In the genomic region with DNA sequence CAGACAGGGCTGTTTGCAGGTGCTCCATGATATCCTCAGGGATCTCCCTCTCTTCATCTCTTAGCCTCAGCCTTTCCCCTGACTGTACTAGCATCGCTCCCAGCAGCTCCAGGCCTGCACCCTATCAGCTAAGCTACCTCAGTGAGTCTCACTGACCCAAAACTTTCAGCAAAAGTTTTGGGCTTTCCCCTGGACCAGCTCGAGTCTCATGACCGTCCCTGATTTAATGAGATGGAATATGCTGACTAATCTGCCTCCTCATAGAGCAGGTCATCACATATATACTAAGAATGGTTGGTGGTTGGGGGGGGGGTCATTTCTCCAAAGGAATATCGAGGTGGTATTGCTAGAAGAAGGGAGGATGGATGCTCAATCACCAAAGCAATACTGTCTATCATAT, we compare ENCODE assay signal across 18 cellular contexts.
DNase-seq lines count a peak whose midpoint lies in the region; ATAC-seq and TF ChIP-seq lines count a peak whose summit lies in the region.
"Had no signal": no experiment of that assay in that cellular context is flagged by ENCODE, and none has a peak within 500 bp of the region (broad histone marks: within the 10 kb centered on the region; RNA-seq: fewer than 3 reads in every experiment).

No MANE protein-coding gene starts in this region.

- no peaks in the 10 kb centered on the region for H3K36me3 Mint-ChIP-seq in dendritic cell treated with granulocyte-macrophage colony-stimulating factor and Interleukin-4, amounts not matched to agents 40 ng/mL and 50 ng/mL, for 4 days (ENCODE audit: low read depth)
- peaks cover 0 to 4% (median 0%) of the 10 kb centered on the region in 3 donors for H3K36me3 Mint-ChIP-seq in naive thymus-derived CD8-positive, alpha-beta T cell

- ATAC-seq in GM18505 (IDR thresholded peaks at IDR 0.05; ENCODE audit: unreplicated experiment) (peak; percentile 38), HG02938 (IDR thresholded peaks at IDR 0.05; ENCODE audit: unreplicated experiment) (peak; percentile 25)
- no peak for ATAC-seq in naive thymus-derived CD8-positive, alpha-beta T cell
- ATAC-seq: A549, T-helper 17 cell had no signal

- H3K4me1 Mint-ChIP-seq in dendritic cell treated with granulocyte-macrophage colony-stimulating factor and Interleukin-4, amounts not matched to agents 40 ng/mL and 50 ng/mL, for 4 days (ENCODE audit: low read depth) = peaks cover 44% of the 10 kb centered on the region
- H3K4me1 Mint-ChIP-seq in naive thymus-derived CD8-positive, alpha-beta T cell = peaks cover 0 to 2% (median 0%) of the 10 kb centered on the region in 4 donors
- H3K4me1 Mint-ChIP-seq: T-helper 17 cell had no signal

- DNase-seq in GM20000 (ENCODE audit: low spot score) (peak; percentile 20), SW 1271 (lab: John Stamatoyannopoulos, UW) (no peak), mucosa of gallbladder (ENCODE audit: low spot score) (no peak)
- DNase-seq in naive thymus-derived CD8-positive, alpha-beta T cell = no peak
- no peak for DNase-seq in stimulated activated CD4-positive, alpha-beta T cell treated with anti-CD3 and anti-CD28 coated beads, Interleukin-2, amount 100 ng/mL, for 48 hours
- DNase-seq: DND-41, Kasumi-1, MM.1S, NCI-H1105, NCI-H187 treated with DMSO at 0.1 percent for 48 hours, NCI-H446, NCI-H69, RPMI8226, T-helper 17 cell had no signal

- POLR2A ChIA-PET in naive thymus-derived CD8-positive, alpha-beta T cell (lab: Charles Lee) = no interaction called here

- no peak for TF ChIP-seq POLR2A in GM18505 (IDR thresholded peaks at IDR 0.05; ENCODE audit: borderline replicate concordance, extremely low read depth, insufficient read depth, insufficient read length)

- intact Hi-C loops in dendritic cell treated with granulocyte-macrophage colony-stimulating factor and Interleukin-4, amounts not matched to agents 40 ng/mL and 50 ng/mL, for 4 days (cut with micrococcal nuclease) = no loop called here

- H3K9me3 Mint-ChIP-seq in dendritic cell treated with granulocyte-macrophage colony-stimulating factor and Interleukin-4, amounts not matched to agents 40 ng/mL and 50 ng/mL, for 4 days = no peaks in the 10 kb centered on the region
- H3K9me3 Mint-ChIP-seq in naive thymus-derived CD8-positive, alpha-beta T cell = peaks cover 0 to 2% (median 0%) of the 10 kb centered on the region in 9 donors

- H3K27ac Mint-ChIP-seq in dendritic cell treated with granulocyte-macrophage colony-stimulating factor and Interleukin-4, amounts not matched to agents 40 ng/mL and 50 ng/mL, for 4 days = peak overlapping the region; percentile 7
- H3K27ac Mint-ChIP-seq in naive thymus-derived CD8-positive, alpha-beta T cell = peak overlapping the region in 1 of 10 donors; percentile 29
- H3K27ac Mint-ChIP-seq: T-helper 17 cell had no signal

- H3K4me3 Mint-ChIP-seq in dendritic cell treated with granulocyte-macrophage colony-stimulating factor and Interleukin-4, amounts not matched to agents 40 ng/mL and 50 ng/mL, for 4 days = no peak overlapping the region
- no peak overlapping the region for H3K4me3 Mint-ChIP-seq in naive thymus-derived CD8-positive, alpha-beta T cell
- H3K4me3 Mint-ChIP-seq: T-helper 17 cell had no signal

- no peak for TF ChIP-seq CTCF in GM20000 (IDR thresholded peaks at IDR 0.05; ENCODE audit: extremely low read depth, missing control alignments)

- H3K27me3 Mint-ChIP-seq in dendritic cell treated with granulocyte-macrophage colony-stimulating factor and Interleukin-4, amounts not matched to agents 40 ng/mL and 50 ng/mL, for 4 days = no peaks in the 10 kb centered on the region
- H3K27me3 Mint-ChIP-seq in naive thymus-derived CD8-positive, alpha-beta T cell = no peaks in the 10 kb centered on the region
- H3K27me3 Mint-ChIP-seq: T-helper 17 cell had no signal

Comparison
In these comparisons a context has a peak if more than half of its experiments do, and no peak if none do; other contexts are left out.
1. ATAC-seq: peak in GM18505 (single experiment) and HG02938 (single experiment); none in naive thymus-derived CD8-positive, alpha-beta T cell (0 of 2).